In the genomic region with DNA sequence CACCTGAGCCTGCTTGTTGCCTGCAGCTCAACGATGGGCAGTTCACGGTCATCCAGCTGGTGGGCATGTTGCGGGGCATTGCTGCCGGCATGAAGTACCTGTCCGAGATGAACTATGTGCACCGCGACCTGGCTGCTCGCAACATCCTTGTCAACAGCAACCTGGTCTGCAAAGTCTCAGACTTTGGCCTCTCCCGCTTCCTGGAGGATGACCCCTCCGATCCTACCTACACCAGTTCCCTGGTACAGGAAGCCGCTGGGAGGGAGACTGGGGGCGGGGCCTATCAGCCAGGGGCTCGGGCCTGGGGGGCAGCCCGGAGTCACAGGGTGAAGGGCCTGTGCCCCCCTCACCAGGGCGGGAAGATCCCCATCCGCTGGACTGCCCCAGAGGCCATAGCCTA, we compare ENCODE assay signal across 1 cellular context.
TF ChIP-seq lines count a peak whose summit lies in the region.

No MANE protein-coding gene starts in this region.

TF ChIP-seq in H1, 55 proteins besides CTCF, POLR2A, EP300 and RAD21:
- TF ChIP-seq KDM4A (IDR thresholded peaks at IDR 0.05; ENCODE audit: low read depth, low read length, severe bottlenecking) (no peak), EGR1 (IDR thresholded peaks at IDR 0.05; ENCODE audit: borderline replicate concordance, low read depth, low read length) (no peak), RBBP5 (IDR thresholded peaks at IDR 0.05; ENCODE audit: borderline replicate concordance, low read depth, low read length) (no peak), TAF7 (optimal IDR thresholded peaks at IDR 0.05; ENCODE audit: borderline replicate concordance, low read depth, low read length) (no peak), CTBP2 (IDR thresholded peaks at IDR 0.05; ENCODE audit: borderline replicate concordance, insufficient read depth, insufficient read length, low read length) (no peak), SIRT6 (IDR thresholded peaks at IDR 0.05; ENCODE audit: low read length) (no peak), NRF1 (IDR thresholded peaks at IDR 0.05; ENCODE audit: low read depth, low read length) (no peak), JUND (IDR thresholded peaks at IDR 0.05; ENCODE audit: low read length) (no peak), KDM1A (IDR thresholded peaks at IDR 0.05; ENCODE audit: borderline replicate concordance, low read length) (no peak), TEAD4 (IDR thresholded peaks at IDR 0.05; ENCODE audit: low read depth, low read length) (no peak), POLR2AphosphoS5 (IDR thresholded peaks at IDR 0.05; ENCODE audit: low read depth, low read length) (no peak)
- TF ChIP-seq, protein P1, sequence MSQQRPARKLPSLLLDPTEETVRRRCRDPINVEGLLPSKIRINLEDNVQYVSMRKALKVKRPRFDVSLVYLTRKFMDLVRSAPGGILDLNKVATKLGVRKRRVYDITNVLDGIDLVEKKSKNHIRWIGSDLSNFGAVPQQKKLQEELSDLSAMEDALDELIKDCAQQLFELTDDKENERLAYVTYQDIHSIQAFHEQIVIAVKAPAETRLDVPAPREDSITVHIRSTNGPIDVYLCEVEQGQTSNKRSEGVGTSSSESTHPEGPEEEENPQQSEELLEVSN (IDR thresholded peaks at IDR 0.05), result no peak
- TF ChIP-seq, protein P2, sequence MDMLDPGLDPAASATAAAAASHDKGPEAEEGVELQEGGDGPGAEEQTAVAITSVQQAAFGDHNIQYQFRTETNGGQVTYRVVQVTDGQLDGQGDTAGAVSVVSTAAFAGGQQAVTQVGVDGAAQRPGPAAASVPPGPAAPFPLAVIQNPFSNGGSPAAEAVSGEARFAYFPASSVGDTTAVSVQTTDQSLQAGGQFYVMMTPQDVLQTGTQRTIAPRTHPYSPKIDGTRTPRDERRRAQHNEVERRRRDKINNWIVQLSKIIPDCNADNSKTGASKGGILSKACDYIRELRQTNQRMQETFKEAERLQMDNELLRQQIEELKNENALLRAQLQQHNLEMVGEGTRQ (IDR thresholded peaks at IDR 0.05; ENCODE audit: low read length), result no peak
- TF ChIP-seq, protein P3, sequence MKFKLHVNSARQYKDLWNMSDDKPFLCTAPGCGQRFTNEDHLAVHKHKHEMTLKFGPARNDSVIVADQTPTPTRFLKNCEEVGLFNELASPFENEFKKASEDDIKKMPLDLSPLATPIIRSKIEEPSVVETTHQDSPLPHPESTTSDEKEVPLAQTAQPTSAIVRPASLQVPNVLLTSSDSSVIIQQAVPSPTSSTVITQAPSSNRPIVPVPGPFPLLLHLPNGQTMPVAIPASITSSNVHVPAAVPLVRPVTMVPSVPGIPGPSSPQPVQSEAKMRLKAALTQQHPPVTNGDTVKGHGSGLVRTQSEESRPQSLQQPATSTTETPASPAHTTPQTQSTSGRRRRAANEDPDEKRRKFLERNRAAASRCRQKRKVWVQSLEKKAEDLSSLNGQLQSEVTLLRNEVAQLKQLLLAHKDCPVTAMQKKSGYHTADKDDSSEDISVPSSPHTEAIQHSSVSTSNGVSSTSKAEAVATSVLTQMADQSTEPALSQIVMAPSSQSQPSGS (IDR thresholded peaks at IDR 0.05; ENCODE audit: low read length), result no peak
TF ChIP-seq in H1: peak in this region for 0.
